Comparison of ENCODE assay signal across 10 cellular contexts in genomic region chr12:111692575-111693210, GRCh38. TPM values are rescaled to one million over a fixed set of nuclear protein-coding genes. Genes with fewer than 3 reads are reported as not detected.
DNase-seq lines count a peak whose midpoint lies in the region; ATAC-seq and TF ChIP-seq lines count a peak whose summit lies in the region.
"Had no signal": no experiment of that assay in that cellular context is flagged by ENCODE, and none has a peak within 500 bp of the region (broad histone marks: within the 10 kb centered on the region; RNA-seq: fewer than 3 reads in every experiment).

No MANE protein-coding gene starts in this region.

- intact Hi-C loops in Right ventricle myocardium inferior (cut with DNase I) (no loop called here), left lung (cut with DNase I) (no loop called here)

- no peaks in the 10 kb centered on the region for H3K9me3 ChIP-seq in left lung
- H3K9me3 ChIP-seq: sigmoid colon had no signal

- H3K27ac ChIP-seq in 22Rv1 (no peak overlapping the region), left lung (no peak overlapping the region)
- H3K27ac ChIP-seq: sigmoid colon had no signal

- ATAC-seq in Right ventricle myocardium inferior = no peak
- no peak for ATAC-seq in left lung

- TF ChIP-seq CTCF in 22Rv1 (IDR thresholded peaks at IDR 0.05) (peak; percentile 29; the same call in 1 of the 2 replicates), choroid plexus epithelial cell (conservative IDR thresholded peaks at IDR 0.05; ENCODE audit: low read depth, low read length) (peak; percentile 60), left lung (IDR thresholded peaks at IDR 0.05) (no peak)

- no peaks in the 10 kb centered on the region for H3K27me3 ChIP-seq in left lung
- H3K27me3 ChIP-seq: sigmoid colon had no signal

- no peaks in the 10 kb centered on the region for H3K4me1 ChIP-seq in left lung
- H3K4me1 ChIP-seq: sigmoid colon had no signal

- H3K36me3 ChIP-seq in left lung = peaks cover 0 to 51% of the 10 kb centered on the region in 2 donors

- DNase-seq in Daoy (ENCODE audit: low read depth) (peak; percentile 7), MV-4-11 (lab: John Stamatoyannopoulos, UW) (peak; percentile 26), choroid plexus epithelial cell (ENCODE audit: low read depth) (peak; percentile 48), NCI-H345 (lab: John Stamatoyannopoulos, UW) (no peak), NCI-H146 (lab: John Stamatoyannopoulos, UW) (no peak), Right ventricle myocardium inferior (ENCODE audit: missing footprints) (no peak), left lung (no peak)
- DNase-seq: NCI-H748 treated with DMSO at 0.1 percent for 48 hours, sigmoid colon had no signal

- H3K4me3 ChIP-seq in choroid plexus epithelial cell (ENCODE audit: low read depth, low read length) = no peak overlapping the region
- H3K4me3 ChIP-seq in left lung = no peak overlapping the region
- H3K4me3 ChIP-seq: sigmoid colon had no signal

RNA-seq across cellular contexts. Expression of gene ACAD10, which starts 6.8 kb away (rescaled TPM):
- total RNA-seq in Daoy (2014; rRNA removed; shearing (Covaris generic)) = 2.8 and 7.7 TPM in 2 replicates
- total RNA-seq in Right ventricle myocardium inferior (27.8 TPM), left lung (10 to 100 TPM; 19.8 to 23.3 TPM)

RNA-seq across cellular contexts. Expression of gene BRAP, which starts 6.9 kb away (rescaled TPM):
- total RNA-seq in Daoy (2014; rRNA removed; shearing (Covaris generic)) = 27.0 and 28.2 TPM in 2 replicates
- 14.1 TPM for total RNA-seq in Right ventricle myocardium inferior
- total RNA-seq in left lung = 10 to 100 TPM; 15.2 to 15.3 TPM

Comparison
In these comparisons a context has a peak if more than half of its experiments do, and no peak if none do; other contexts are left out.
1. CTCF ChIP-seq: peak in 22Rv1 (single experiment) and choroid plexus epithelial cell (single experiment); none in left lung (0 of 2).
2. DNase-seq: peak in Daoy (single experiment), MV-4-11 (single experiment) and choroid plexus epithelial cell (single experiment); none in NCI-H345 (single experiment), NCI-H146 (single experiment), Right ventricle myocardium inferior (single experiment) and left lung (0 of 2).